ENCODE assay signal across 11 cellular contexts in the genomic region with DNA sequence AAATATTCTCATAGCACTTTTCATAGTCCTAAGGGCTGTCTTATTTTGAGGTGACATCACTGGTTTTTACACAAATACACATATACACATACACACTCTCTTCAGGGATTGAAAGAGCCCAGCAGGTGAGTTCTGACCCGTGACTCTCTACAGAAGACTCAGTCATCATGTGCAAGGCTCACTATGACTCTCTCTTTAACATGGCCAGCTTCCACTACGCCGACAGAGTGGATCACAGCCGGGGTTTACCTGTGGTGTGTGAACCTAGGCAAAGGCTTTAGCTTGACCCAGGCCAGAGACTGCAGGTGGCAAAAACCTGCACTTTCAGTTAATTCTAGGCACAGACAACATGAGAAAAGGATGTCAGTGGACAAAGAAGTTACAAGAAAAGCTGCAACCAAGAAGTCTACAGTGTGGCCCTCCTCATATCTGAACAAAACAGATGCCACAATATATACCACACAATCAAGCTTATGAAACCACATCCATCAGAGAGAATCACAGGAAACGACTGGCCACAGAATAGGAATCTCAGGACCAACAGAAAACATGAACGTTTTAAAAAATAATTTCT. TPM values are rescaled to one million over a fixed set of nuclear protein-coding genes. Genes with fewer than 3 reads are reported as not detected.
DNase-seq lines count a peak whose midpoint lies in the region; ATAC-seq, FAIRE-seq and TF ChIP-seq lines count a peak whose summit lies in the region.
"Had no signal": no experiment of that assay in that cellular context is flagged by ENCODE, and none has a peak within 500 bp of the region (broad histone marks: within the 10 kb centered on the region; RNA-seq: fewer than 3 reads in every experiment).

No MANE protein-coding gene starts in this region.

- H3K9me3 ChIP-seq in osteoblast (ENCODE audit: low read depth, low read length) (no peaks in the 10 kb centered on the region), suprapubic skin (no peaks in the 10 kb centered on the region)

- H3K27ac ChIP-seq in osteoblast (ENCODE audit: low read depth, low read length) (no peak overlapping the region), suprapubic skin (no peak overlapping the region)
- H3K27ac ChIP-seq: HL-60 had no signal

- H3K36me3 ChIP-seq in osteoblast (ENCODE audit: insufficient read depth, low read length), result no peaks in the 10 kb centered on the region
- H3K36me3 ChIP-seq in suprapubic skin, result no peaks in the 10 kb centered on the region

- DNase-seq in GM12891 (ENCODE audit: insufficient read length, low spot score) (peak; percentile 41), mesothelial cell of epicardium (ENCODE audit: low spot score in 2 of 2, unreplicated experiment in 2 of 2) (no peak), posterior cingulate gyrus (no peak), ureter (ENCODE audit: low spot score) (no peak), osteoblast (ENCODE audit: insufficient read length, low spot score, missing footprints) (no peak), suprapubic skin (ENCODE audit: low spot score in 2 of 2) (no peak)
- peak; percentile 70 for DNase-seq in activated CD4-positive, alpha-beta memory T cell treated with anti-CD3 and anti-CD28 coated beads for 36 hours
- DNase-seq: aorta, kidney glomerular epithelial cell had no signal

- H3K27me3 Mint-ChIP-seq in activated CD4-positive, alpha-beta memory T cell treated with anti-CD3 and anti-CD28 coated beads for 36 hours, result no peaks in the 10 kb centered on the region
- no peaks in the 10 kb centered on the region for H3K27me3 Mint-ChIP-seq in mesothelial cell of epicardium (ENCODE audit: low read depth)

- FAIRE-seq in GM12891 (lab: Jason Lieb, UNC), result peak; percentile 95

- no peak overlapping the region for H2AFZ ChIP-seq in osteoblast (ENCODE audit: low read length)

- no peaks in the 10 kb centered on the region for H3K9me3 Mint-ChIP-seq in activated CD4-positive, alpha-beta memory T cell treated with anti-CD3 and anti-CD28 coated beads for 36 hours
- H3K9me3 Mint-ChIP-seq in mesothelial cell of epicardium, result no peaks in the 10 kb centered on the region

- H3K27me3 ChIP-seq in osteoblast (ENCODE audit: insufficient read depth, low read length), result no peaks in the 10 kb centered on the region
- no peaks in the 10 kb centered on the region for H3K27me3 ChIP-seq in suprapubic skin

- peaks cover 4% of the 10 kb centered on the region for H3K4me1 ChIP-seq in osteoblast (ENCODE audit: insufficient read depth, low read length)
- peaks cover 41% of the 10 kb centered on the region for H3K4me1 ChIP-seq in suprapubic skin

- WGBS in suprapubic skin, result 78% methylated on average over 6 of the region's 6 CpGs

- CTCF ChIA-PET in activated CD4-positive, alpha-beta memory T cell treated with anti-CD3 and anti-CD28 coated beads for 36 hours (lab: Charles Lee), result interaction anchor here (0.6 to 3.3 kb wide), 9 partner anchors 10 to 703 kb away, joined by 3 to 16 read pairs (median 4); no protein-coding TSS in a partner anchor

- TF ChIP-seq EP300 in suprapubic skin (IDR thresholded peaks at IDR 0.05), result no peak

- no peak overlapping the region for H3K4me2 ChIP-seq in osteoblast (ENCODE audit: insufficient read depth, low read length)

- H4K20me1 ChIP-seq in osteoblast (ENCODE audit: insufficient read depth, low read length), result peaks cover 75% of the 10 kb centered on the region

- peak; percentile 46 for ATAC-seq in HG02763 (IDR thresholded peaks at IDR 0.05; ENCODE audit: unreplicated experiment)

- no peak for TF ChIP-seq CTCF in mesothelial cell of epicardium (IDR thresholded peaks at IDR 0.05; ENCODE audit: unreplicated experiment)
- TF ChIP-seq CTCF in osteoblast (IDR thresholded peaks at IDR 0.05; ENCODE audit: extremely low read depth, low read depth, low read length), result no peak
- no peak for TF ChIP-seq CTCF in suprapubic skin (IDR thresholded peaks at IDR 0.05)

- peaks cover 15% of the 10 kb centered on the region for H3K36me3 Mint-ChIP-seq in activated CD4-positive, alpha-beta memory T cell treated with anti-CD3 and anti-CD28 coated beads for 36 hours
- no peaks in the 10 kb centered on the region for H3K36me3 Mint-ChIP-seq in mesothelial cell of epicardium

- intact Hi-C loops in activated CD4-positive, alpha-beta memory T cell treated with anti-CD3 and anti-CD28 coated beads for 36 hours (cut with micrococcal nuclease), result loop anchor here (1.0 to 2.0 kb wide), 3 partner anchors 11 to 47 kb away; no protein-coding TSS in a partner anchor
- intact Hi-C loops in posterior cingulate gyrus (cut with DNase I), result loop anchor here (5.0 to 10.0 kb wide), 2 partner anchors 59 to 117 kb away; partner anchors contain the start of genes CYTH1 and USP36

- H3K4me3 ChIP-seq in osteoblast (ENCODE audit: insufficient read depth, low read length) (no peak overlapping the region), suprapubic skin (no peak overlapping the region)

- H3K4me1 Mint-ChIP-seq in activated CD4-positive, alpha-beta memory T cell treated with anti-CD3 and anti-CD28 coated beads for 36 hours (ENCODE audit: low read depth), result peaks cover 91% of the 10 kb centered on the region
- H3K4me1 Mint-ChIP-seq in mesothelial cell of epicardium, result peaks cover 37% of the 10 kb centered on the region

- POLR2A ChIA-PET in activated CD4-positive, alpha-beta memory T cell treated with anti-CD3 and anti-CD28 coated beads for 36 hours (lab: Charles Lee), result interaction anchor here (0.6 to 2.9 kb wide), 13 partner anchors 8 to 382 kb away, joined by 3 to 15 read pairs (median 4); no protein-coding TSS in a partner anchor

- peaks cover 78% of the 10 kb centered on the region for H3K79me2 ChIP-seq in osteoblast (ENCODE audit: insufficient read depth, low read length)

- no peak for TF ChIP-seq POLR2A in GM12891 (IDR thresholded peaks at IDR 0.05; ENCODE audit: low read depth, low read length)
- no peak for TF ChIP-seq POLR2A in suprapubic skin (IDR thresholded peaks at IDR 0.05)

- H3K4me3 Mint-ChIP-seq in activated CD4-positive, alpha-beta memory T cell treated with anti-CD3 and anti-CD28 coated beads for 36 hours, result peak overlapping the region; percentile 34
- no peak overlapping the region for H3K4me3 Mint-ChIP-seq in mesothelial cell of epicardium

- peak overlapping the region; percentile 89 for H3K27ac Mint-ChIP-seq in activated CD4-positive, alpha-beta memory T cell treated with anti-CD3 and anti-CD28 coated beads for 36 hours
- peak overlapping the region; percentile 0 for H3K27ac Mint-ChIP-seq in mesothelial cell of epicardium

TF ChIP-seq in GM12891, 5 proteins besides CTCF, POLR2A, EP300 and RAD21:
- TF ChIP-seq TAF1 (IDR thresholded peaks at IDR 0.05; ENCODE audit: low read depth, low read length) (no peak), SPI1 (IDR thresholded peaks at IDR 0.05; ENCODE audit: low read depth, low read length) (no peak), POLR2AphosphoS5 (IDR thresholded peaks at IDR 0.05; ENCODE audit: low read depth, low read length) (0 out of 2 replicates have a peak, but pooled peaks have one; percentile 24), POU2F2 (IDR thresholded peaks at IDR 0.05; ENCODE audit: low read depth, low read length) (no peak), PAX5 (IDR thresholded peaks at IDR 0.05; ENCODE audit: insufficient read depth, low read length, severe bottlenecking) (peak; percentile 46)
TF ChIP-seq in GM12891: peak in this region for 2.

RNA-seq across cellular contexts. Expression of gene CYTH1, which starts 56.5 kb away (rescaled TPM):
- 171 TPM for polyA plus RNA-seq in GM12891 (2012; ENCODE audit: low read depth, missing spikeins)
- total RNA-seq in activated CD4-positive, alpha-beta memory T cell treated with anti-CD3 and anti-CD28 coated beads for 36 hours, result 100 to 1,000 TPM; 184 to 204 TPM
- 40.3 to 44.3 TPM (median 42.8 TPM) in 3 replicates for total RNA-seq in mesothelial cell of epicardium
- total RNA-seq in ureter, result 55.6 TPM
- 20.9 and 21.4 TPM in 2 replicates for total RNA-seq in osteoblast
- total RNA-seq in suprapubic skin, result 10 to 100 TPM; 57.6 to 88.6 (median 74.9) TPM

Comparison
In these comparisons a context has a peak if more than half of its experiments do, and no peak if none do; other contexts are left out.
1. DNase-seq: peak in GM12891 (single experiment) and activated CD4-positive, alpha-beta memory T cell treated with anti-CD3 and anti-CD28 coated beads for 36 hours (single experiment); none in mesothelial cell of epicardium (0 of 2), posterior cingulate gyrus (0 of 10), ureter (single experiment), osteoblast (single experiment) and suprapubic skin (0 of 2).